In genomic region chr15:50707878-50708427, GRCh38 we compare ENCODE assay signal across 18 cellular contexts. TPM values are rescaled to one million over a fixed set of nuclear protein-coding genes. Genes with fewer than 3 reads are reported as not detected.
A peak's percentile ranks its signal among the peaks of the same experiment; 100 is the strongest.
DNase-seq lines count a peak whose midpoint lies in the region; ATAC-seq and TF ChIP-seq lines count a peak whose summit lies in the region.
"Had no signal": no experiment of that assay in that cellular context is flagged by ENCODE, and none has a peak within 500 bp of the region (broad histone marks: within the 10 kb centered on the region; RNA-seq: fewer than 3 reads in every experiment).

No MANE protein-coding gene starts in this region.

- no peaks in the 10 kb centered on the region for H3K27me3 ChIP-seq in cardiac muscle cell
- no peaks in the 10 kb centered on the region for H3K27me3 ChIP-seq in heart right ventricle
- no peaks in the 10 kb centered on the region for H3K27me3 ChIP-seq in right cardiac atrium (ENCODE audit: control insufficient read depth, insufficient read depth)
- H3K27me3 ChIP-seq: BLaER1 treated with 17β-estradiol and CSF1 and Interleukin-3, amounts not matched to agents 10 nM and 100 nM had no signal

- H3K36me3 Mint-ChIP-seq in endothelial cell (ENCODE audit: low read depth, unreplicated experiment): peaks cover 5% of the 10 kb centered on the region

- no peak for DNase-seq in cardiac muscle cell (ENCODE audit: low read depth in 1 of 2, low spot score in 1 of 2)
- no peak for DNase-seq in Right ventricle myocardium inferior (ENCODE audit: missing footprints)
- DNase-seq in heart right ventricle: no peak
- DNase-seq in right cardiac atrium: no peak
- no peak for DNase-seq in endothelial cell (ENCODE audit: low spot score)
- no peak for DNase-seq in activated CD4-positive, alpha-beta T cell treated with anti-CD3 and anti-CD28 coated beads for 48 hours
- DNase-seq: Calu3; CD8-positive, alpha-beta T cell; DMS79 treated with DMSO at 0.1 percent for 48 hours; EL; GOT3; H7; HFFc6 had no signal

- intact Hi-C loops in Right ventricle myocardium inferior (cut with DNase I) (no loop called here), heart right ventricle (cut with DNase I) (no loop called here), right cardiac atrium (cut with DNase I) (no loop called here)

- H3K27ac ChIP-seq in cardiac muscle cell (peak overlapping the region; percentile 56), heart right ventricle (peak overlapping the region in 6 of 10 donors; percentile 39 to 90 (median 64)), right cardiac atrium (ENCODE audit: low read length) (no peak overlapping the region)
- H3K27ac ChIP-seq: BLaER1 treated with 17β-estradiol and CSF1 and Interleukin-3, amounts not matched to agents 10 nM and 100 nM had no signal

- H3K9me3 Mint-ChIP-seq in endothelial cell (ENCODE audit: unreplicated experiment): no peaks in the 10 kb centered on the region
- H3K9me3 Mint-ChIP-seq: CD8-positive, alpha-beta T cell; HFFc6 had no signal

- H3K9me3 ChIP-seq in cardiac muscle cell (ENCODE audit: low read depth) (no peaks in the 10 kb centered on the region), heart right ventricle (no peaks in the 10 kb centered on the region), right cardiac atrium (ENCODE audit: control insufficient read depth, low read length) (no peaks in the 10 kb centered on the region)
- H3K9me3 ChIP-seq: BLaER1 treated with 17β-estradiol and CSF1 and Interleukin-3, amounts not matched to agents 10 nM and 100 nM had no signal

- no peak overlapping the region for H3K27ac Mint-ChIP-seq in endothelial cell (ENCODE audit: unreplicated experiment)
- H3K27ac Mint-ChIP-seq: B cell; CD8-positive, alpha-beta T cell; HFFc6 had no signal

- H3K4me3 ChIP-seq in cardiac muscle cell (no peak overlapping the region), heart right ventricle (no peak overlapping the region), right cardiac atrium (ENCODE audit: low read length) (no peak overlapping the region)
- H3K4me3 ChIP-seq: BLaER1 treated with 17β-estradiol and CSF1 and Interleukin-3, amounts not matched to agents 10 nM and 100 nM; GM12878 had no signal

- 74 to 76% methylated on average over 3 of the region's 3 CpGs for WGBS in heart right ventricle, 2 donors
- WGBS in right cardiac atrium: 85% methylated on average over 3 of the region's 3 CpGs

- no peaks in the 10 kb centered on the region for H3K27me3 Mint-ChIP-seq in endothelial cell (ENCODE audit: unreplicated experiment)
- H3K27me3 Mint-ChIP-seq: B cell had no signal

- H3K36me3 ChIP-seq in cardiac muscle cell (peaks cover 8% of the 10 kb centered on the region), heart right ventricle (peaks cover 0 to 86% (median 2%) of the 10 kb centered on the region in 9 donors)

- no peak for ATAC-seq in Right ventricle myocardium inferior
- ATAC-seq in heart right ventricle: peak in 7 of 8 donors; percentile 23 to 88 (median 48)
- ATAC-seq in right cardiac atrium: peak; percentile 51 to 60
- no peak for ATAC-seq in HG02678 (IDR thresholded peaks at IDR 0.05; ENCODE audit: unreplicated experiment)
- ATAC-seq: CD8-positive, alpha-beta T cell; GM12878; HCT116 had no signal

- TF ChIP-seq CTCF in cardiac muscle cell (IDR thresholded peaks at IDR 0.05; ENCODE audit: low read depth, low read length) (no peak), heart right ventricle (IDR thresholded peaks at IDR 0.05) (no peak), endothelial cell (IDR thresholded peaks at IDR 0.05; ENCODE audit: unreplicated experiment) (no peak)

- no peak overlapping the region for H3K4me3 Mint-ChIP-seq in endothelial cell (ENCODE audit: unreplicated experiment)
- H3K4me3 Mint-ChIP-seq: B cell; CD8-positive, alpha-beta T cell; HFFc6 had no signal

- H3K4me1 ChIP-seq in cardiac muscle cell (ENCODE audit: low read depth) (peaks cover 30% of the 10 kb centered on the region), heart right ventricle (peaks cover 0 to 29% (median 0%) of the 10 kb centered on the region in 9 donors), right cardiac atrium (ENCODE audit: control insufficient read depth, insufficient read depth, low read length) (no peaks in the 10 kb centered on the region)

- peaks cover 6% of the 10 kb centered on the region for H3K4me1 Mint-ChIP-seq in endothelial cell (ENCODE audit: unreplicated experiment)
- H3K4me1 Mint-ChIP-seq: B cell had no signal

RNA-seq across cellular contexts. Expression of gene TRPM7, which starts 21.4 kb away (rescaled TPM):
- total RNA-seq in cardiac muscle cell: 22.8 and 47.8 TPM in 2 replicates
- polyA plus RNA-seq in cardiac muscle cell: 10.2 and 21.2 TPM in 2 replicates
- 28.5 TPM for total RNA-seq in Right ventricle myocardium inferior
- 10 to 100 TPM; 24.2 to 42.4 (median 28.5) TPM for total RNA-seq in heart right ventricle
- 10 to 100 TPM in 1 of 2 donors, 1 to 10 TPM in 1; 6.7 to 26.6 TPM for polyA plus RNA-seq in heart right ventricle
- total RNA-seq in right cardiac atrium: 10 to 100 TPM; 29.0 to 36.9 (median 30.9) TPM
- polyA plus RNA-seq in right cardiac atrium: 11.9 TPM
- total RNA-seq in endothelial cell (ENCODE audit: unreplicated experiment): 22.6 TPM

RNA-seq across cellular contexts. Expression of gene SPPL2A, which starts 57.6 kb away (rescaled TPM):
- total RNA-seq in cardiac muscle cell: 122 and 198 TPM in 2 replicates
- 32.5 and 37.3 TPM in 2 replicates for polyA plus RNA-seq in cardiac muscle cell
- total RNA-seq in Right ventricle myocardium inferior: 94.5 TPM
- 100 to 1,000 TPM in 4 of 10 donors, 10 to 100 TPM in 6; 68.1 to 152 (median 98.1) TPM for total RNA-seq in heart right ventricle
- 10 to 100 TPM; 20.1 to 43.4 TPM for polyA plus RNA-seq in heart right ventricle
- 100 to 1,000 TPM; 110 to 120 (median 116) TPM for total RNA-seq in right cardiac atrium
- polyA plus RNA-seq in right cardiac atrium: 33.5 TPM
- 62.2 TPM for total RNA-seq in endothelial cell (ENCODE audit: unreplicated experiment)

Comparison
In these comparisons a context has a peak if more than half of its experiments do, and no peak if none do; other contexts are left out.
1. ATAC-seq: peak in heart right ventricle (7 of 8) and right cardiac atrium (2 of 2); none in Right ventricle myocardium inferior (single experiment) and HG02678 (single experiment).